1 cellular context compared by ENCODE assay signal in the genomic region with DNA sequence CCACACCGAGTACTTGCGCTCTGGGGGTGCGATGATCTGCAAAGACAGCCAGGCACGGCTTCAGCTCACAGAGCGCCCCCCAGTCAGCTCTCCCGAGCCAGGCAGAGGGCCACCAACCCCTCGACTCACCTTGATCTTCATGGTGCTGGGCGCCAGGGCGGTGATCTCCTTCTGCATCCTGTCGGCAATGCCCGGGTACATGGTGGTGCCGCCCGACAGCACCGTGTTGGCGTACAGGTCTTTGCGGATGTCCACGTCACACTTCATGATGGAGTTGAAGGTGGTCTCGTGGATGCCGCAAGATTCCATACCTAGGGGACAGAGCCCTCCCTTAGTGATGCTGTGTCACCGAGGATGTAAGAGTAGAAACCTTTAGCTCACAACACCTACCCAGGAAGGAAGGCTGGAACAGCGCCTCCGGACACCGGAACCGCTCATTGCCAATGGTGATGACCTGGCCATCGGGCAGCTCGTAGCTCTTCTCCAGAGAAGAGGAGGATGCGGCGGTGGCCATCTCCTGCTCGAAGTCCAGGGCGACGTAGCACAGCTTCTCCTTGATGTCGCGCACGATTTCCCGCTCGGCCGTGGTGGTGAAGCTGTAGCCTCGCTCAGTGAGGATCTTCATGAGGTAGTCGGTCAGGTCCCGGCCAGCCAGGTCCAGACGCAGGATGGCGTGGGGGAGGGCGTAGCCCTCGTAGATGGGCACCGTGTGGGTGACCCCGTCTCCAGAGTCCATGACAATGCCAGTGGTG.
A peak's percentile ranks its signal among the peaks of the same experiment; 100 is the strongest.
TF ChIP-seq lines count a peak whose summit lies in the region.

No MANE protein-coding gene starts in this region.

TF ChIP-seq in HEK293, 187 proteins besides CTCF, POLR2A, EP300 and RAD21 (continued from another document):
- TF ChIP-seq, protein P1, sequence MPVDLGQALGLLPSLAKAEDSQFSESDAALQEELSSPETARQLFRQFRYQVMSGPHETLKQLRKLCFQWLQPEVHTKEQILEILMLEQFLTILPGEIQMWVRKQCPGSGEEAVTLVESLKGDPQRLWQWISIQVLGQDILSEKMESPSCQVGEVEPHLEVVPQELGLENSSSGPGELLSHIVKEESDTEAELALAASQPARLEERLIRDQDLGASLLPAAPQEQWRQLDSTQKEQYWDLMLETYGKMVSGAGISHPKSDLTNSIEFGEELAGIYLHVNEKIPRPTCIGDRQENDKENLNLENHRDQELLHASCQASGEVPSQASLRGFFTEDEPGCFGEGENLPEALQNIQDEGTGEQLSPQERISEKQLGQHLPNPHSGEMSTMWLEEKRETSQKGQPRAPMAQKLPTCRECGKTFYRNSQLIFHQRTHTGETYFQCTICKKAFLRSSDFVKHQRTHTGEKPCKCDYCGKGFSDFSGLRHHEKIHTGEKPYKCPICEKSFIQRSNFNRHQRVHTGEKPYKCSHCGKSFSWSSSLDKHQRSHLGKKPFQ (tag by site-specific recombination; IDR thresholded peaks at IDR 0.05): no peak
- TF ChIP-seq ZNF629 (tag by site-specific recombination; IDR thresholded peaks at IDR 0.05) (peak; percentile 78), FEZF1 (tag by site-specific recombination; IDR thresholded peaks at IDR 0.05) (no peak), ZFP37 (tag by site-specific recombination; IDR thresholded peaks at IDR 0.05) (0 out of 2 replicates have a peak, but pooled peaks have one; percentile 13), ZNF768 (tag by site-specific recombination; IDR thresholded peaks at IDR 0.05) (no peak)
TF ChIP-seq in HEK293: peak in this region for 8.
